12 cellular contexts compared by ENCODE assay signal in genomic region chr20:44166477-44166876, GRCh38. TPM values are rescaled to one million over a fixed set of nuclear protein-coding genes. Genes with fewer than 3 reads are reported as not detected.
DNase-seq lines count a peak whose midpoint lies in the region; ATAC-seq, FAIRE-seq and TF ChIP-seq lines count a peak whose summit lies in the region.
"Had no signal": no experiment of that assay in that cellular context is flagged by ENCODE, and none has a peak within 500 bp of the region (broad histone marks: within the 10 kb centered on the region; RNA-seq: fewer than 3 reads in every experiment).

No MANE protein-coding gene starts in this region.

- TF ChIP-seq CTCF in astrocyte (IDR thresholded peaks at IDR 0.05; ENCODE audit: insufficient read depth, low read depth, low read length) (no peak), hepatocyte (IDR thresholded peaks at IDR 0.05; ENCODE audit: poor library complexity) (no peak)

- peaks cover 6% of the 10 kb centered on the region for H3K9me3 Mint-ChIP-seq in astrocyte (ENCODE audit: unreplicated experiment)
- H3K9me3 Mint-ChIP-seq in activated T-helper 2 cell treated with anti-CD3 and anti-CD28 coated beads, Interferon-gamma antibody, Interleukin-2, Interleukin-4, amounts not matched to agents 10 μg/mL and 5 μg/mL and 100 μg/mL, durations not matched to agents 14 hours and 24 hours and 36 hours = no peaks in the 10 kb centered on the region

- ATAC-seq in HG03442 (IDR thresholded peaks at IDR 0.05; ENCODE audit: unreplicated experiment) = no peak
- no peak for ATAC-seq in HG02981 (IDR thresholded peaks at IDR 0.05; ENCODE audit: unreplicated experiment)

- H3K36me3 ChIP-seq in astrocyte (ENCODE audit: insufficient read depth, low read length) (no peaks in the 10 kb centered on the region), hepatocyte (replicated peaks; ENCODE audit: insufficient read depth, low read depth) (no peaks in the 10 kb centered on the region), stomach smooth muscle (ENCODE audit: control insufficient read depth in 2 of 2, insufficient read depth in 2 of 2, low read length in 2 of 2) (peaks cover 3 to 12% of the 10 kb centered on the region in 2 donors)

- peaks cover 32% of the 10 kb centered on the region for H3K4me1 Mint-ChIP-seq in astrocyte (ENCODE audit: low read depth, unreplicated experiment)
- H3K4me1 Mint-ChIP-seq in activated T-helper 2 cell treated with anti-CD3 and anti-CD28 coated beads, Interferon-gamma antibody, Interleukin-2, Interleukin-4, amounts not matched to agents 10 μg/mL and 5 μg/mL and 100 μg/mL, durations not matched to agents 14 hours and 24 hours and 36 hours (ENCODE audit: low read depth) = no peaks in the 10 kb centered on the region

- H3K9me2 ChIP-seq in hepatocyte (replicated peaks; ENCODE audit: insufficient read depth) = no peaks in the 10 kb centered on the region

- H3K27ac ChIP-seq in astrocyte (ENCODE audit: low read depth, low read length) (peak overlapping the region; percentile 82), hepatocyte (no peak overlapping the region), stomach smooth muscle (ENCODE audit: low read length) (peak overlapping the region; percentile 84)

- 64% methylated on average over 4 of the region's 4 CpGs for WGBS in hepatocyte (ENCODE audit: low lambda C conversion rate, missing lambda C conversion rate)

- peak overlapping the region; percentile 72 for H3K4me2 ChIP-seq in astrocyte (ENCODE audit: low read length)
- peak overlapping the region; percentile 12 for H3K4me2 ChIP-seq in hepatocyte

- peaks cover 1% of the 10 kb centered on the region for H3K27me3 Mint-ChIP-seq in astrocyte (ENCODE audit: low read depth, unreplicated experiment)
- H3K27me3 Mint-ChIP-seq in activated T-helper 2 cell treated with anti-CD3 and anti-CD28 coated beads, Interferon-gamma antibody, Interleukin-2, Interleukin-4, amounts not matched to agents 10 μg/mL and 5 μg/mL and 100 μg/mL, durations not matched to agents 14 hours and 24 hours and 36 hours (ENCODE audit: low read depth) = peaks cover 36% of the 10 kb centered on the region

- H4K20me1 ChIP-seq in astrocyte (ENCODE audit: insufficient read depth, low read length) (no peaks in the 10 kb centered on the region), hepatocyte (ENCODE audit: insufficient read depth, poor library complexity, severe bottlenecking) (no peaks in the 10 kb centered on the region)

- no peaks in the 10 kb centered on the region for H3K79me2 ChIP-seq in astrocyte (ENCODE audit: insufficient read depth, low read length)
- H3K79me2 ChIP-seq in hepatocyte = no peaks in the 10 kb centered on the region

- H3K27ac Mint-ChIP-seq in astrocyte (ENCODE audit: unreplicated experiment) = peak overlapping the region; percentile 89
- H3K27ac Mint-ChIP-seq in activated T-helper 2 cell treated with anti-CD3 and anti-CD28 coated beads, Interferon-gamma antibody, Interleukin-2, Interleukin-4, amounts not matched to agents 10 μg/mL and 5 μg/mL and 100 μg/mL, durations not matched to agents 14 hours and 24 hours and 36 hours = no peak overlapping the region

- H3K4me1 ChIP-seq in astrocyte (ENCODE audit: insufficient read depth, low read length) = peaks cover 29% of the 10 kb centered on the region
- peaks cover 5% of the 10 kb centered on the region for H3K4me1 ChIP-seq in hepatocyte (ENCODE audit: insufficient read depth)
- peaks cover 53% of the 10 kb centered on the region for H3K4me1 ChIP-seq in stomach smooth muscle (ENCODE audit: control insufficient read depth, insufficient read depth, low read length)

- intact Hi-C loops in activated T-helper 2 cell treated with anti-CD3 and anti-CD28 coated beads, Interferon-gamma antibody, Interleukin-2, Interleukin-4, amounts not matched to agents 10 μg/mL and 5 μg/mL and 100 μg/mL, durations not matched to agents 14 hours and 24 hours and 36 hours (cut with micrococcal nuclease) = no loop called here

- H3K9me3 ChIP-seq in astrocyte (ENCODE audit: insufficient read depth, low read depth, low read length) (no peaks in the 10 kb centered on the region), hepatocyte (ENCODE audit: low read depth) (no peaks in the 10 kb centered on the region), stomach smooth muscle (ENCODE audit: control insufficient read depth in 2 of 2, low read length in 2 of 2) (no peaks in the 10 kb centered on the region)

- no peak for FAIRE-seq in astrocyte (lab: Jason Lieb, UNC)
- FAIRE-seq: islet of Langerhans, small intestine had no signal

- no peaks in the 10 kb centered on the region for H3K27me3 ChIP-seq in astrocyte (ENCODE audit: insufficient read depth, low read length)
- H3K27me3 ChIP-seq in hepatocyte = no peaks in the 10 kb centered on the region
- H3K27me3 ChIP-seq in stomach smooth muscle (ENCODE audit: control insufficient read depth in 1 of 2, insufficient read depth in 2 of 2, low read length in 2 of 2) = no peaks in the 10 kb centered on the region

- DNase-seq in HK-2 (ENCODE audit: unreplicated experiment) = peak; percentile 40
- peak; percentile 65 for DNase-seq in astrocyte (ENCODE audit: low read depth)
- DNase-seq in hepatocyte (ENCODE audit: low spot score) = no peak
- no peak for DNase-seq in SW 1271 (lab: John Stamatoyannopoulos, UW)
- no peak for DNase-seq in activated T-helper 2 cell treated with anti-CD3 and anti-CD28 coated beads, Interferon-gamma antibody, Interleukin-2, Interleukin-4, amounts not matched to agents 10 μg/mL and 5 μg/mL and 100 μg/mL, durations not matched to agents 14 hours and 24 hours and 36 hours (ENCODE audit: low spot score)
- DNase-seq: small intestine; stimulated activated naive CD4-positive, alpha-beta T cell treated with Interleukin-2 at 50 U/mL for 16 hours; T-helper 2 cell had no signal

- H3K36me3 Mint-ChIP-seq in astrocyte (ENCODE audit: low read depth, unreplicated experiment) = peaks cover 6% of the 10 kb centered on the region
- H3K36me3 Mint-ChIP-seq in activated T-helper 2 cell treated with anti-CD3 and anti-CD28 coated beads, Interferon-gamma antibody, Interleukin-2, Interleukin-4, amounts not matched to agents 10 μg/mL and 5 μg/mL and 100 μg/mL, durations not matched to agents 14 hours and 24 hours and 36 hours (ENCODE audit: low read depth) = no peaks in the 10 kb centered on the region

- H2AFZ ChIP-seq in astrocyte (ENCODE audit: low read depth, low read length) (peak overlapping the region; percentile 34), hepatocyte (no peak overlapping the region)

- H3K9ac ChIP-seq in astrocyte (ENCODE audit: low read length) (peak overlapping the region; percentile 58), stomach smooth muscle (ENCODE audit: low read length in 2 of 2) (peak overlapping the region; percentile 2 to 63)

- H3K4me3 Mint-ChIP-seq in astrocyte (ENCODE audit: unreplicated experiment) = no peak overlapping the region
- H3K4me3 Mint-ChIP-seq in activated T-helper 2 cell treated with anti-CD3 and anti-CD28 coated beads, Interferon-gamma antibody, Interleukin-2, Interleukin-4, amounts not matched to agents 10 μg/mL and 5 μg/mL and 100 μg/mL, durations not matched to agents 14 hours and 24 hours and 36 hours (ENCODE audit: low read depth) = no peak overlapping the region

- H3K4me3 ChIP-seq in astrocyte (ENCODE audit: insufficient read depth, low read depth, low read length) (peak overlapping the region; percentile 12), hepatocyte (no peak overlapping the region), stomach smooth muscle (ENCODE audit: low read length in 2 of 2) (peak overlapping the region in 1 of 2 donors; percentile 35)

RNA-seq across cellular contexts. Expression of gene JPH2, which starts 20.5 kb away (rescaled TPM):
- 18.1 and 18.5 TPM in 2 replicates for total RNA-seq in astrocyte
- 5.7 and 6.6 TPM in 2 replicates for total RNA-seq in hepatocyte
- polyA plus RNA-seq in hepatocyte = 8.3 and 13.5 TPM in 2 replicates
- total RNA-seq in activated T-helper 2 cell treated with anti-CD3 and anti-CD28 coated beads, Interferon-gamma antibody, Interleukin-2, Interleukin-4, amounts not matched to agents 10 μg/mL and 5 μg/mL and 100 μg/mL, durations not matched to agents 14 hours and 24 hours and 36 hours = 0.11 TPM in 1 of 2 replicates, not detected in the other

RNA-seq across cellular contexts. Expression of gene OSER1, which starts 44.1 kb away (rescaled TPM):
- total RNA-seq in astrocyte (28.9 and 30.9 TPM in 2 replicates), hepatocyte (34.7 and 42.7 TPM in 2 replicates)
- polyA plus RNA-seq in hepatocyte = 33.8 and 49.4 TPM in 2 replicates
- 21.4 and 22.4 TPM in 2 replicates for total RNA-seq in activated T-helper 2 cell treated with anti-CD3 and anti-CD28 coated beads, Interferon-gamma antibody, Interleukin-2, Interleukin-4, amounts not matched to agents 10 μg/mL and 5 μg/mL and 100 μg/mL, durations not matched to agents 14 hours and 24 hours and 36 hours

Comparison
In these comparisons a context has a peak if more than half of its experiments do, and no peak if none do; other contexts are left out.
1. DNase-seq: peak in HK-2 (single experiment) and astrocyte (single experiment); none in hepatocyte (single experiment), SW 1271 (0 of 2) and activated T-helper 2 cell treated with anti-CD3 and anti-CD28 coated beads, Interferon-gamma antibody, Interleukin-2, Interleukin-4, amounts not matched to agents 10 μg/mL and 5 μg/mL and 100 μg/mL, durations not matched to agents 14 hours and 24 hours and 36 hours (single experiment).